19 cellular contexts compared by ENCODE assay signal in genomic region chr4:135201081-135201480, GRCh38.
DNase-seq lines count a peak whose midpoint lies in the region; ATAC-seq and TF ChIP-seq lines count a peak whose summit lies in the region.
"Had no signal": no experiment of that assay in that cellular context is flagged by ENCODE, and none has a peak within 500 bp of the region (broad histone marks: within the 10 kb centered on the region; RNA-seq: fewer than 3 reads in every experiment).

No MANE protein-coding gene starts in this region.

- H3K9me3 Mint-ChIP-seq in activated CD4-positive, alpha-beta T cell treated with anti-CD3 and anti-CD28 coated beads, Interleukin-2, amount 10 ng/mL, durations not matched to agents 7 days and 5 days = no peaks in the 10 kb centered on the region

- no peaks in the 10 kb centered on the region for H3K4me1 Mint-ChIP-seq in activated CD4-positive, alpha-beta T cell treated with anti-CD3 and anti-CD28 coated beads, Interleukin-2, amount 10 ng/mL, durations not matched to agents 7 days and 5 days
- H3K4me1 Mint-ChIP-seq: B cell, CD14-positive monocyte had no signal

- no peaks in the 10 kb centered on the region for H3K36me3 Mint-ChIP-seq in activated CD4-positive, alpha-beta T cell treated with anti-CD3 and anti-CD28 coated beads, Interleukin-2, amount 10 ng/mL, durations not matched to agents 7 days and 5 days (ENCODE audit: low read depth)
- H3K36me3 Mint-ChIP-seq: CD14-positive monocyte had no signal

- H3K4me3 ChIP-seq in astrocyte of the spinal cord (ENCODE audit: low read depth, low read length) = no peak overlapping the region

- DNase-seq in EH (ENCODE audit: low read depth) (peak; percentile 50), LHCN-M2 (ENCODE audit: low read depth) (peak; percentile 44), astrocyte of the spinal cord (ENCODE audit: low read depth, low spot score) (peak; percentile 15), myocyte (ENCODE audit: low read depth) (peak; percentile 60), RPMI8226 (no peak), putamen (ENCODE audit: low spot score) (no peak)
- no peak for DNase-seq in activated CD4-positive, alpha-beta T cell treated with anti-CD3 and anti-CD28 coated beads, Interleukin-2, amount 10 ng/mL, durations not matched to agents 7 days and 5 days
- DNase-seq: KBM-7, NCI-H1694, NCI-H2081, NCI-H2171, NCI-H345, NCI-H524, NCI-H774 had no signal

- no peak for ATAC-seq in HG03520 (IDR thresholded peaks at IDR 0.05; ENCODE audit: unreplicated experiment)
- ATAC-seq: Panc1, SK-N-SH treated with all-trans-retinoic acid at 6 μM for 48 hours had no signal

- no peak for TF ChIP-seq CTCF in astrocyte of the spinal cord (IDR thresholded peaks at IDR 0.05; ENCODE audit: low read depth, low read length)

- H3K27me3 Mint-ChIP-seq in activated CD4-positive, alpha-beta T cell treated with anti-CD3 and anti-CD28 coated beads, Interleukin-2, amount 10 ng/mL, durations not matched to agents 7 days and 5 days = no peaks in the 10 kb centered on the region
- H3K27me3 Mint-ChIP-seq: B cell had no signal

- H3K4me3 Mint-ChIP-seq in activated CD4-positive, alpha-beta T cell treated with anti-CD3 and anti-CD28 coated beads, Interleukin-2, amount 10 ng/mL, durations not matched to agents 7 days and 5 days = no peak overlapping the region
- H3K4me3 Mint-ChIP-seq: B cell, CD14-positive monocyte had no signal

- no peak overlapping the region for H3K27ac Mint-ChIP-seq in activated CD4-positive, alpha-beta T cell treated with anti-CD3 and anti-CD28 coated beads, Interleukin-2, amount 10 ng/mL, durations not matched to agents 7 days and 5 days
- H3K27ac Mint-ChIP-seq: B cell, CD14-positive monocyte had no signal

- CTCF ChIA-PET in activated CD4-positive, alpha-beta T cell treated with anti-CD3 and anti-CD28 coated beads, Interleukin-2, amount 10 ng/mL, durations not matched to agents 7 days and 5 days (lab: Charles Lee) = no interaction called here

- in situ Hi-C loops in astrocyte of the spinal cord (cut with HindIII; ENCODE audit: low sequenced_read_pairs) = no loop called here

- POLR2A ChIA-PET in activated CD4-positive, alpha-beta T cell treated with anti-CD3 and anti-CD28 coated beads, Interleukin-2, amount 10 ng/mL, durations not matched to agents 7 days and 5 days (lab: Charles Lee) = no interaction called here

Comparison
In these comparisons a context has a peak if more than half of its experiments do, and no peak if none do; other contexts are left out.
1. DNase-seq: peak in EH (single experiment), LHCN-M2 (single experiment), astrocyte of the spinal cord (single experiment) and myocyte (single experiment); none in RPMI8226 (single experiment), activated CD4-positive, alpha-beta T cell treated with anti-CD3 and anti-CD28 coated beads, Interleukin-2, amount 10 ng/mL, durations not matched to agents 7 days and 5 days (single experiment) and putamen (single experiment).